12 cellular contexts compared by ENCODE assay signal in genomic region chr2:122748552-122749011, GRCh38.
DNase-seq lines count a peak whose midpoint lies in the region; ATAC-seq and TF ChIP-seq lines count a peak whose summit lies in the region.
"Had no signal": no experiment of that assay in that cellular context is flagged by ENCODE, and none has a peak within 500 bp of the region (broad histone marks: within the 10 kb centered on the region; RNA-seq: fewer than 3 reads in every experiment).

No MANE protein-coding gene starts in this region.

- no peak for TF ChIP-seq EP300 in tibial nerve (IDR thresholded peaks at IDR 0.05)

- H3K4me3 ChIP-seq in adipocyte (ENCODE audit: low read length) (no peak overlapping the region), kidney epithelial cell (ENCODE audit: low read depth, low read length) (no peak overlapping the region), tibial nerve (no peak overlapping the region)
- H3K4me3 ChIP-seq: coronary artery, skin epidermis had no signal

- H3K4me1 ChIP-seq in adipocyte (ENCODE audit: control insufficient read depth, insufficient read depth, low read length) (no peaks in the 10 kb centered on the region), tibial nerve (no peaks in the 10 kb centered on the region)

- ATAC-seq in HG02623 (IDR thresholded peaks at IDR 0.05; ENCODE audit: unreplicated experiment), result no peak

- H3K9ac ChIP-seq in adipocyte (ENCODE audit: low read length), result no peak overlapping the region

- no TSS peak for BruUV-seq in Calu3 (replicated peaks; lab: Mats Ljungman, UMichigan)

- H3K36me3 ChIP-seq in adipocyte (ENCODE audit: control insufficient read depth, insufficient read depth, low read length, severe bottlenecking), result no peaks in the 10 kb centered on the region
- no peaks in the 10 kb centered on the region for H3K36me3 ChIP-seq in kidney epithelial cell (ENCODE audit: control insufficient read depth, insufficient read depth, low read length)
- H3K36me3 ChIP-seq in tibial nerve, result no peaks in the 10 kb centered on the region

- H3K27ac Mint-ChIP-seq in Calu3 (ENCODE audit: unreplicated experiment), result peak overlapping the region; percentile 42
- H3K27ac Mint-ChIP-seq: CD4-positive, alpha-beta T cell had no signal

- H3K27me3 ChIP-seq in adipocyte (replicated peaks; ENCODE audit: control insufficient read depth, insufficient read depth, low read length), result no peaks in the 10 kb centered on the region
- no peaks in the 10 kb centered on the region for H3K27me3 ChIP-seq in kidney epithelial cell (ENCODE audit: control insufficient read depth, insufficient read depth, low read length)
- no peaks in the 10 kb centered on the region for H3K27me3 ChIP-seq in tibial nerve

- H3K4me3 Mint-ChIP-seq in Calu3 (ENCODE audit: low read depth, unreplicated experiment), result no peak overlapping the region
- H3K4me3 Mint-ChIP-seq: CD4-positive, alpha-beta T cell had no signal

- no peaks in the 10 kb centered on the region for H3K36me3 Mint-ChIP-seq in Calu3 (ENCODE audit: insufficient read depth, unreplicated experiment)

- CTCF ChIA-PET in Calu3 (lab: Charles Lee), result interaction anchor here (0.7 kb wide), 1 partner anchor 137 kb away, joined by 3 read pairs; no protein-coding TSS in a partner anchor

- H3K27me3 Mint-ChIP-seq in Calu3 (ENCODE audit: unreplicated experiment), result no peaks in the 10 kb centered on the region
- H3K27me3 Mint-ChIP-seq: CD4-positive, alpha-beta T cell had no signal

- WGBS in tibial nerve, 2 donors, result 43 to 49% methylated on average over 4 of the region's 4 CpGs

- DNase-seq in Calu3 (peak; percentile 30), HuH-7 (ENCODE audit: low spot score) (peak; percentile 17), adipocyte (ENCODE audit: low read depth) (peak; percentile 5), kidney epithelial cell (ENCODE audit: low read depth) (peak; percentile 29), tibial nerve (ENCODE audit: low spot score in 2 of 2) (no peak), NCI-H2107 (lab: John Stamatoyannopoulos, UW) (no peak), GM19238 (ENCODE audit: insufficient read length, low spot score) (no peak)
- DNase-seq: CD4-positive, alpha-beta T cell; SW 1271 had no signal

- intact Hi-C loops in Calu3 (cut with micrococcal nuclease; ENCODE audit: unreplicated experiment), result loop anchor here (10.0 kb wide), 1 partner anchor 774 kb away; no protein-coding TSS in a partner anchor

- H3K27ac ChIP-seq in tibial nerve, result no peak overlapping the region
- H3K27ac ChIP-seq: coronary artery, skin epidermis had no signal

- no peak for TF ChIP-seq CTCF in Calu3 (IDR thresholded peaks at IDR 0.05; ENCODE audit: unreplicated experiment)
- peak; percentile 25 for TF ChIP-seq CTCF in kidney epithelial cell (IDR thresholded peaks at IDR 0.05; ENCODE audit: insufficient read depth, low read length, poor library complexity, severe bottlenecking)
- no peak for TF ChIP-seq CTCF in tibial nerve (IDR thresholded peaks at IDR 0.05)

- no peaks in the 10 kb centered on the region for H3K4me1 Mint-ChIP-seq in Calu3 (ENCODE audit: low read depth, unreplicated experiment)

- no peaks in the 10 kb centered on the region for H3K9me3 ChIP-seq in adipocyte (ENCODE audit: control insufficient read depth, low read length)
- H3K9me3 ChIP-seq in tibial nerve, result no peaks in the 10 kb centered on the region

- H3K9me3 Mint-ChIP-seq in Calu3 (ENCODE audit: low read depth, unreplicated experiment), result peaks cover 14% of the 10 kb centered on the region
- H3K9me3 Mint-ChIP-seq: CD4-positive, alpha-beta T cell had no signal

- no peak for TF ChIP-seq POLR2A in tibial nerve (IDR thresholded peaks at IDR 0.05)

Comparison
In these comparisons a context has a peak if more than half of its experiments do, and no peak if none do; other contexts are left out.
1. DNase-seq: peak in Calu3 (single experiment), HuH-7 (single experiment), adipocyte (single experiment) and kidney epithelial cell (single experiment); none in tibial nerve (0 of 2), NCI-H2107 (single experiment) and GM19238 (single experiment).